ENCODE assay signal across 8 cellular contexts in genomic region chr1:204565617-204566582, GRCh38. TPM values are rescaled to one million over a fixed set of nuclear protein-coding genes. Genes with fewer than 3 reads are reported as not detected.
DNase-seq lines count a peak whose midpoint lies in the region; ATAC-seq and TF ChIP-seq lines count a peak whose summit lies in the region.

No MANE protein-coding gene starts in this region.

- H3K36me3 Mint-ChIP-seq in CD4-positive, CD25-positive, alpha-beta regulatory T cell: peaks cover 39% of the 10 kb centered on the region

- no peak overlapping the region for H3K4me3 ChIP-seq in CD4-positive, CD25-positive, alpha-beta regulatory T cell (ENCODE audit: low read depth, low read length)
- H3K4me3 ChIP-seq in ascending aorta: no peak overlapping the region

- H3K9me3 Mint-ChIP-seq in CD4-positive, CD25-positive, alpha-beta regulatory T cell: no peaks in the 10 kb centered on the region

- peaks cover 13% of the 10 kb centered on the region for H3K36me3 ChIP-seq in CD4-positive, CD25-positive, alpha-beta regulatory T cell (ENCODE audit: control insufficient read depth, insufficient read depth, low read length)
- H3K36me3 ChIP-seq in ascending aorta: peaks cover 9 to 10% of the 10 kb centered on the region in 2 donors

- no peaks in the 10 kb centered on the region for H3K27me3 Mint-ChIP-seq in CD4-positive, CD25-positive, alpha-beta regulatory T cell

- H3K27ac Mint-ChIP-seq in CD4-positive, CD25-positive, alpha-beta regulatory T cell: peak overlapping the region in 2 of 3 donors; percentile 65 to 93

- intact Hi-C loops in ascending aorta (cut with DNase I): loop anchor here (2.0 kb wide), 1 partner anchor 241 kb away; no protein-coding TSS in a partner anchor

- peak; percentile 37 to 87 (median 70) for DNase-seq in CD4-positive, CD25-positive, alpha-beta regulatory T cell
- DNase-seq in NCI-H1694 (lab: John Stamatoyannopoulos, UW) (peak; percentile 87), T-helper 1 cell (peak in 4 of 5 donors; percentile 30 to 80 (median 46)), ascending aorta (ENCODE audit: low spot score in 2 of 2) (no peak), hypothalamus (lab: John Stamatoyannopoulos, UW) (peak in 27 of 51 donors; percentile 12 to 72 (median 33)), smooth muscle cell of the brain vasculature (ENCODE audit: low read depth, low spot score) (peak; percentile 17)

- TF ChIP-seq CTCF in ascending aorta (IDR thresholded peaks at IDR 0.05): peak; percentile 37 to 47 (median 47)

- ATAC-seq in CD4-positive, CD25-positive, alpha-beta regulatory T cell (ENCODE audit: low read depth in 2 of 2): peak; percentile 83 to 90
- peak; percentile 52 for ATAC-seq in GM21786 (IDR thresholded peaks at IDR 0.05; ENCODE audit: unreplicated experiment)
- no peak for ATAC-seq in GM21447 (IDR thresholded peaks at IDR 0.05; ENCODE audit: unreplicated experiment)

- peaks cover 23% of the 10 kb centered on the region for H3K4me1 ChIP-seq in CD4-positive, CD25-positive, alpha-beta regulatory T cell (ENCODE audit: control insufficient read depth, insufficient read depth, low read length, poor library complexity, severe bottlenecking)
- no peaks in the 10 kb centered on the region for H3K4me1 ChIP-seq in ascending aorta

- no peaks in the 10 kb centered on the region for H3K27me3 ChIP-seq in CD4-positive, CD25-positive, alpha-beta regulatory T cell (ENCODE audit: control insufficient read depth, insufficient read depth, low read length)
- H3K27me3 ChIP-seq in ascending aorta: no peaks in the 10 kb centered on the region

- H3K4me3 Mint-ChIP-seq in CD4-positive, CD25-positive, alpha-beta regulatory T cell: peak overlapping the region in 1 of 4 donors; percentile 2

- H3K9me3 ChIP-seq in CD4-positive, CD25-positive, alpha-beta regulatory T cell (ENCODE audit: control insufficient read depth in 2 of 2, low read length in 2 of 2): no peaks in the 10 kb centered on the region
- H3K9me3 ChIP-seq in ascending aorta: no peaks in the 10 kb centered on the region

- H3K27ac ChIP-seq in CD4-positive, CD25-positive, alpha-beta regulatory T cell (ENCODE audit: insufficient read depth, low read length, poor library complexity, severe bottlenecking): peak overlapping the region; percentile 56
- H3K27ac ChIP-seq in ascending aorta: no peak overlapping the region

- peaks cover 28 to 40% (median 29%) of the 10 kb centered on the region in 4 donors for H3K4me1 Mint-ChIP-seq in CD4-positive, CD25-positive, alpha-beta regulatory T cell

RNA-seq across cellular contexts. Expression of gene MDM4, which starts 49.7 kb away (rescaled TPM):
- total RNA-seq in CD4-positive, CD25-positive, alpha-beta regulatory T cell: 263 TPM
- 10 to 100 TPM; 10.0 to 20.0 (median 11.3) TPM for polyA plus RNA-seq in CD4-positive, CD25-positive, alpha-beta regulatory T cell
- total RNA-seq in ascending aorta: 9.9 TPM

Comparison
In these comparisons a context has a peak if more than half of its experiments do, and no peak if none do; other contexts are left out.
1. DNase-seq: peak in CD4-positive, CD25-positive, alpha-beta regulatory T cell (3 of 3), NCI-H1694 (single experiment), T-helper 1 cell (4 of 5), hypothalamus (27 of 51) and smooth muscle cell of the brain vasculature (single experiment); none in ascending aorta (0 of 2).
2. RNA of gene MDM4, which starts 49.7 kb away (total RNA-seq): 263 TPM in CD4-positive, CD25-positive, alpha-beta regulatory T cell (single experiment); 9.9 TPM in ascending aorta (single experiment); every median in the first group is over 10 times any median in the second.